8 cellular contexts compared by ENCODE assay signal in the genomic region with DNA sequence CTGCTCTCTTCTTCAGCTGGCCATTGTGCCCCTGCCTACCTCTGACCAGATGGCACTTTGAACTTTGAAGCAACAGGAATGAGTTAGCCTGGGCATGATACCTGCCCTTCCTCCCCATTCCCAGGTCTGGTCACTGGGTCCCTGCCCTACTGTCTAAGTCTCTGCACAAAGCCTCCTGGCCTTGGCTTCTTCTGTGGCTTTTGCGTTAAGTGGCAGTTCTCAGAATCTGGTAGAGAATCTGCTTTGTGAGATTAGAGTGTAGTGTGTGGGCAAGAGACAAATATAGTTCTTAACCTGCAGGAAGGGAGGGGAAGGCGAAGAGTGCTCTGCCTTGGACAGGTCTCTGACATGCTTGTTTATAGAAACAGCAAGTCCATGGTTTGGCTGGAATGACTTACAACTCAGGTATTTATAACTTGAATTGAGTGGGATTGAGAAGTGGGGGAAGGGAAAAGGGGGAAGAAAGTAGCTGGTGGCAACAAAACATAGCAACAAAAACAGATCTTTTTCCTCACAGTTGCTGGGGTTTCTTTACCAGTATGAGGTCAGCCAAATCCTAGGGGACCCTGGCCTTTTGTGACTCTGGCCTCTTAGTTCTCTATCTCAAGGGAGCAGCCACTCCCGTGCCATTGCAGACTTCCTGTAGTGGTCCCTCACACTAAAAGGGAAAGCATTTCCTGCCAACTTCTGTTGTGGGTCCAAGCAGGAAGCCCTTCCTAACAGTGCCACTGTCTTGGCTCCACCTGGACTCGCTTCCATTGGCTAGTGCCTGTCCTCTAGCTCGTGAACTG. TPM values are rescaled to one million over a fixed set of nuclear protein-coding genes. Genes with fewer than 3 reads are reported as not detected.
DNase-seq lines count a peak whose midpoint lies in the region; ATAC-seq and TF ChIP-seq lines count a peak whose summit lies in the region.

No MANE protein-coding gene starts in this region.

- H3K27me3 Mint-ChIP-seq in activated T-cell treated with anti-CD3 and anti-CD28 coated beads, Interleukin-2, amount 50 U/mL, for 4 hours (ENCODE audit: low read depth): no peaks in the 10 kb centered on the region
- H3K27me3 Mint-ChIP-seq in activated naive CD8-positive, alpha-beta T cell treated with anti-CD3 and anti-CD28 coated beads, Interleukin-2, amount 10 ng/mL, durations not matched to agents 7 days and 5 days: no peaks in the 10 kb centered on the region
- no peaks in the 10 kb centered on the region for H3K27me3 Mint-ChIP-seq in type B pancreatic cell

- H3K9me3 Mint-ChIP-seq in activated T-cell treated with anti-CD3 and anti-CD28 coated beads, Interleukin-2, amount 50 U/mL, for 4 hours: no peaks in the 10 kb centered on the region
- H3K9me3 Mint-ChIP-seq in activated naive CD8-positive, alpha-beta T cell treated with anti-CD3 and anti-CD28 coated beads, Interleukin-2, amount 10 ng/mL, durations not matched to agents 7 days and 5 days: no peaks in the 10 kb centered on the region
- H3K9me3 Mint-ChIP-seq in type B pancreatic cell: no peaks in the 10 kb centered on the region

- no peak overlapping the region for H3K9ac ChIP-seq in colonic mucosa (ENCODE audit: low read depth in 2 of 2, low read length in 2 of 2)

- H3K36me3 ChIP-seq in colonic mucosa: no peaks in the 10 kb centered on the region

- peaks cover 48% of the 10 kb centered on the region for H3K4me1 Mint-ChIP-seq in activated T-cell treated with anti-CD3 and anti-CD28 coated beads, Interleukin-2, amount 50 U/mL, for 4 hours (ENCODE audit: low read depth)
- H3K4me1 Mint-ChIP-seq in activated naive CD8-positive, alpha-beta T cell treated with anti-CD3 and anti-CD28 coated beads, Interleukin-2, amount 10 ng/mL, durations not matched to agents 7 days and 5 days: peaks cover 47% of the 10 kb centered on the region
- H3K4me1 Mint-ChIP-seq in type B pancreatic cell (ENCODE audit: unreplicated experiment): peaks cover 47% of the 10 kb centered on the region

- intact Hi-C loops in colonic mucosa (cut with DNase I): no loop called here

- H3K36me3 Mint-ChIP-seq in activated T-cell treated with anti-CD3 and anti-CD28 coated beads, Interleukin-2, amount 50 U/mL, for 4 hours (ENCODE audit: insufficient read depth): no peaks in the 10 kb centered on the region
- H3K36me3 Mint-ChIP-seq in activated naive CD8-positive, alpha-beta T cell treated with anti-CD3 and anti-CD28 coated beads, Interleukin-2, amount 10 ng/mL, durations not matched to agents 7 days and 5 days: peaks cover 2% of the 10 kb centered on the region
- H3K36me3 Mint-ChIP-seq in type B pancreatic cell: peaks cover 3% of the 10 kb centered on the region

- no peak overlapping the region for H3K4me3 ChIP-seq in colonic mucosa

- ATAC-seq in activated T-cell treated with anti-CD3 and anti-CD28 coated beads, Interleukin-2, amount 50 U/mL, for 4 hours: peak; percentile 21 to 46
- ATAC-seq in activated naive CD8-positive, alpha-beta T cell treated with anti-CD3 and anti-CD28 coated beads, Interleukin-2, amount 10 ng/mL, durations not matched to agents 7 days and 5 days (ENCODE audit: low read depth): peak; percentile 77
- no peak for ATAC-seq in GM21825 (IDR thresholded peaks at IDR 0.05; ENCODE audit: unreplicated experiment)

- no peaks in the 10 kb centered on the region for H3K9me3 ChIP-seq in colonic mucosa

- DNase-seq in activated T-cell treated with anti-CD3 and anti-CD28 coated beads, Interleukin-2, amount 50 U/mL, for 4 hours: no peak
- DNase-seq in activated T-cell treated with anti-CD3 and anti-CD28 coated beads for 4 hours (no peak), islet precursor cell (peak; percentile 79), type B pancreatic cell (ENCODE audit: extremely low spot score, unreplicated experiment) (no peak), colonic mucosa (no peak), NCI-H748 (lab: John Stamatoyannopoulos, UW; ENCODE audit: unreplicated experiment) (no peak)
- DNase-seq in activated naive CD8-positive, alpha-beta T cell treated with anti-CD3 and anti-CD28 coated beads, Interleukin-2, amount 10 ng/mL, durations not matched to agents 7 days and 5 days: no peak

- no peaks in the 10 kb centered on the region for H3K27me3 ChIP-seq in colonic mucosa

- H3K4me1 ChIP-seq in colonic mucosa: no peaks in the 10 kb centered on the region

- POLR2A ChIA-PET in activated naive CD8-positive, alpha-beta T cell treated with anti-CD3 and anti-CD28 coated beads, Interleukin-2, amount 10 ng/mL, durations not matched to agents 7 days and 5 days (lab: Charles Lee): interaction anchor here (0.7 to 1.2 kb wide), 3 partner anchors 12 to 72 kb away, joined by 3 read pairs; no protein-coding TSS in a partner anchor

- TF ChIP-seq CTCF in type B pancreatic cell (conservative IDR thresholded peaks at IDR 0.05) (no peak), colonic mucosa (IDR thresholded peaks at IDR 0.05) (no peak)

- no peak overlapping the region for H3K4me3 Mint-ChIP-seq in activated T-cell treated with anti-CD3 and anti-CD28 coated beads, Interleukin-2, amount 50 U/mL, for 4 hours
- peak overlapping the region; percentile 81 for H3K4me3 Mint-ChIP-seq in activated naive CD8-positive, alpha-beta T cell treated with anti-CD3 and anti-CD28 coated beads, Interleukin-2, amount 10 ng/mL, durations not matched to agents 7 days and 5 days
- peak overlapping the region; percentile 42 for H3K4me3 Mint-ChIP-seq in type B pancreatic cell

- H3K27ac Mint-ChIP-seq in activated naive CD8-positive, alpha-beta T cell treated with anti-CD3 and anti-CD28 coated beads, Interleukin-2, amount 10 ng/mL, durations not matched to agents 7 days and 5 days: peak overlapping the region; percentile 83
- peak overlapping the region; percentile 41 for H3K27ac Mint-ChIP-seq in type B pancreatic cell

- no peak overlapping the region for H3K27ac ChIP-seq in colonic mucosa

RNA-seq across cellular contexts. Expression of a gene that starts 16.7 kb away (rescaled TPM):
- total RNA-seq in activated T-cell treated with anti-CD3 and anti-CD28 coated beads, Interleukin-2, amount 50 U/mL, for 4 hours: 10 to 100 TPM; 21.9 to 23.3 (median 22.5) TPM
- 10 to 100 TPM; 32.0 to 36.6 TPM for total RNA-seq in activated naive CD8-positive, alpha-beta T cell treated with anti-CD3 and anti-CD28 coated beads, Interleukin-2, amount 10 ng/mL, durations not matched to agents 7 days and 5 days
- 21.1 and 34.8 TPM in 2 replicates for total RNA-seq in type B pancreatic cell (ENCODE audit: low replicate concordance)
- 10 to 100 TPM in 1 of 2 donors, 1 to 10 TPM in 1; 9.0 to 14.6 TPM for total RNA-seq in colonic mucosa

RNA-seq across cellular contexts. Expression of a gene that starts 36.9 kb away (rescaled TPM):
- 10 to 100 TPM in 1 of 3 donors, 1 to 10 TPM in 2; 8.4 to 11.7 (median 8.8) TPM for total RNA-seq in activated T-cell treated with anti-CD3 and anti-CD28 coated beads, Interleukin-2, amount 50 U/mL, for 4 hours
- total RNA-seq in activated naive CD8-positive, alpha-beta T cell treated with anti-CD3 and anti-CD28 coated beads, Interleukin-2, amount 10 ng/mL, durations not matched to agents 7 days and 5 days: 10 to 100 TPM; 33.8 to 54.3 TPM
- total RNA-seq in type B pancreatic cell (ENCODE audit: low replicate concordance) (29.0 and 51.7 TPM in 2 replicates), colonic mucosa (10 to 100 TPM in 1 of 2 donors, 1 to 10 TPM in 1; 7.8 to 11.8 TPM)

RNA-seq across cellular contexts. Expression of a gene that starts 47.7 kb away (rescaled TPM):
- 1 to 10 TPM; 3.6 to 5.5 (median 4.9) TPM for total RNA-seq in activated T-cell treated with anti-CD3 and anti-CD28 coated beads, Interleukin-2, amount 50 U/mL, for 4 hours
- total RNA-seq in activated naive CD8-positive, alpha-beta T cell treated with anti-CD3 and anti-CD28 coated beads, Interleukin-2, amount 10 ng/mL, durations not matched to agents 7 days and 5 days: 10 to 100 TPM; 21.5 to 26.0 TPM
- 17.7 and 19.9 TPM in 2 replicates for total RNA-seq in type B pancreatic cell (ENCODE audit: low replicate concordance)
- 1 to 10 TPM; 2.2 to 6.2 TPM for total RNA-seq in colonic mucosa
